In genomic region chrX:39602226-39602625, GRCh38 we compare ENCODE assay signal across 21 cellular contexts.
"Had no signal": no experiment of that assay in that cellular context is flagged by ENCODE, and none has a peak within 500 bp of the region (broad histone marks: within the 10 kb centered on the region; RNA-seq: fewer than 3 reads in every experiment).

No MANE protein-coding gene starts in this region.

- H3K27ac ChIP-seq: brain microvascular endothelial cell, foreskin keratinocyte, hepatocyte, left ventricle myocardium inferior, prostate gland, right atrium auricular region, spleen, thoracic aorta, vagina had no signal

- H3K79me2 ChIP-seq: hepatocyte had no signal

- H3K27me3 ChIP-seq: brain microvascular endothelial cell, foreskin keratinocyte, hepatocyte, right atrium auricular region, vagina had no signal

- H3K9me3 ChIP-seq: prostate gland, thoracic aorta had no signal

- ATAC-seq: activated CD4-positive, CD25-positive, alpha-beta regulatory T cell treated with anti-CD3 and anti-CD28 coated beads, Interleukin-2, amount 50 U/mL, for 24 hours; activated CD8-positive, alpha-beta T cell treated with anti-CD3 and anti-CD28 coated beads for 36 hours; activated naive CD8-positive, alpha-beta T cell treated with anti-CD3 and anti-CD28 coated beads, Interleukin-2, amount 50 U/mL, for 24 hours; foreskin keratinocyte had no signal

- H2AFZ ChIP-seq: hepatocyte had no signal

- H3K4me2 ChIP-seq: hepatocyte had no signal

- DNase-seq: activated CD4-positive, alpha-beta T cell treated with anti-CD3 and anti-CD28 coated beads, Interleukin-2, amount 10 ng/mL, durations not matched to agents 24 days and 14 days; activated CD8-positive, alpha-beta T cell treated with anti-CD3 and anti-CD28 coated beads for 36 hours; activated gamma-delta T cell; activated naive CD4-positive, alpha-beta T cell treated with anti-CD3 and anti-CD28 coated beads, Interleukin-2, amount 50 U/mL, for 16 hours; activated naive CD8-positive, alpha-beta T cell treated with anti-CD3 and anti-CD28 coated beads, Interleukin-2, amount 50 U/mL, for 24 hours; brain microvascular endothelial cell; central memory CD4-positive, alpha-beta T cell; effector memory CD4-positive, alpha-beta T cell; foreskin keratinocyte; kidney glomerular epithelial cell; left ventricle myocardium inferior; naive B cell; spleen; stimulated activated CD4-positive, alpha-beta T cell treated with anti-CD3 and anti-CD28 coated beads, Interleukin-4, amount 100 ng/mL, for 1 hour; stimulated activated naive CD4-positive, alpha-beta T cell had no signal

- H3K4me3 ChIP-seq: hepatocyte, left ventricle myocardium inferior, prostate gland, right atrium auricular region, spleen, thoracic aorta, vagina had no signal

- H3K4me1 ChIP-seq: foreskin keratinocyte, left ventricle myocardium inferior, prostate gland, right atrium auricular region, spleen, vagina had no signal

- H3K36me3 ChIP-seq: brain microvascular endothelial cell, left ventricle myocardium inferior, prostate gland, right atrium auricular region, spleen, thoracic aorta, vagina had no signal
